In the genomic region with DNA sequence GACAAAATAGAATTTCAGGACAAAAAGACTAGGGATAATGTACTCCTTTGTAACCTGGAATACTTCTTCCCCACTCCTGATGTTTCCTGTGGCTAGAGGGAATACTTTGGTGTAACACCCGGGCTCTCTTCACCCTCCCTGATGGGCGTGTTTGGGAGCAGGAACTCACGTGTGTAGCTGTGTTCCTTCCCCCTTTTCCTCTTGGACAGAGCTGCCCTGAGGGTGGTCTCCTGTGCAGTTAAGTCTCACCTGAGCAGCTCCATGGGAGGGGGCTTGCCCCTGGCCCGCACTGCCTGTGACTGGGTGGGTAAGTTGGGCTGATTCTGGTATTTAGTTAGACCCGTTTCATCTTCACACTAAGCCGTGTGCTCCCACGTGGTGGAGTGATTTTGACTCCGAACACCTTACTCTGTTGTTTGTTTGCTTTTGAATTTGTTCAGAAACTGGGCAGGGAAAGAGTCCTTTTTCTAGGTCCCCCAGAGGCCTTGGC, we compare ENCODE assay signal across 1 cellular context.
A peak's percentile ranks its signal among the peaks of the same experiment; 100 is the strongest.
TF ChIP-seq lines count a peak whose summit lies in the region.

No MANE protein-coding gene starts in this region.

TF ChIP-seq in HepG2, 621 proteins besides CTCF, POLR2A, EP300 and RAD21 (continued from another document and continues in another):
- TF ChIP-seq, protein P1, sequence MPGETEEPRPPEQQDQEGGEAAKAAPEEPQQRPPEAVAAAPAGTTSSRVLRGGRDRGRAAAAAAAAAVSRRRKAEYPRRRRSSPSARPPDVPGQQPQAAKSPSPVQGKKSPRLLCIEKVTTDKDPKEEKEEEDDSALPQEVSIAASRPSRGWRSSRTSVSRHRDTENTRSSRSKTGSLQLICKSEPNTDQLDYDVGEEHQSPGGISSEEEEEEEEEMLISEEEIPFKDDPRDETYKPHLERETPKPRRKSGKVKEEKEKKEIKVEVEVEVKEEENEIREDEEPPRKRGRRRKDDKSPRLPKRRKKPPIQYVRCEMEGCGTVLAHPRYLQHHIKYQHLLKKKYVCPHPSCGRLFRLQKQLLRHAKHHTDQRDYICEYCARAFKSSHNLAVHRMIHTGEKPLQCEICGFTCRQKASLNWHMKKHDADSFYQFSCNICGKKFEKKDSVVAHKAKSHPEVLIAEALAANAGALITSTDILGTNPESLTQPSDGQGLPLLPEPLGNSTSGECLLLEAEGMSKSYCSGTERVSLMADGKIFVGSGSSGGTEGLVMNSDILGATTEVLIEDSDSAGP (CRISPR knock-in tag; IDR thresholded peaks at IDR 0.05; ENCODE audit: borderline replicate concordance): peak; percentile 66
- TF ChIP-seq NFKBIZ (CRISPR knock-in tag; IDR thresholded peaks at IDR 0.05) (peak; percentile 52; the same call in 1 of the 2 replicates), ZBTB1 (CRISPR knock-in tag; IDR thresholded peaks at IDR 0.05; ENCODE audit: borderline replicate concordance) (no peak), ZFP1 (CRISPR knock-in tag; IDR thresholded peaks at IDR 0.05) (no peak), DMAP1 (CRISPR knock-in tag; IDR thresholded peaks at IDR 0.05) (peak; percentile 94), ZNF383 (CRISPR knock-in tag; IDR thresholded peaks at IDR 0.05; ENCODE audit: borderline replicate concordance) (no peak), ZMYM4 (CRISPR knock-in tag; IDR thresholded peaks at IDR 0.05) (peak; percentile 86), HHEX (CRISPR knock-in tag; IDR thresholded peaks at IDR 0.05) (no peak), SMAD1 (CRISPR knock-in tag; IDR thresholded peaks at IDR 0.05; ENCODE audit: borderline replicate concordance, low read depth) (no peak), HNF4A (CRISPR knock-in tag; IDR thresholded peaks at IDR 0.05) (0 out of 2 replicates have a peak, but pooled peaks have one; percentile 37), CEBPG (CRISPR knock-in tag; IDR thresholded peaks at IDR 0.05) (peak; percentile 28; the same call in 1 of the 2 replicates), MXD4 (CRISPR knock-in tag; IDR thresholded peaks at IDR 0.05) (peak; percentile 97), GATAD2A (CRISPR knock-in tag; IDR thresholded peaks at IDR 0.05) (peak; percentile 91), CREB1 (IDR thresholded peaks at IDR 0.05) (no peak), CREB1 (CRISPR knock-in tag; IDR thresholded peaks at IDR 0.05) (peak; percentile 80), KLF15 (CRISPR knock-in tag; IDR thresholded peaks at IDR 0.05; ENCODE audit: borderline replicate concordance) (no peak), GATAD1 (CRISPR knock-in tag; IDR thresholded peaks at IDR 0.05) (peak; percentile 92), ZNF660 (CRISPR knock-in tag; IDR thresholded peaks at IDR 0.05; ENCODE audit: borderline replicate concordance, low read depth) (no peak), ZNF33B (CRISPR knock-in tag; IDR thresholded peaks at IDR 0.05) (0 out of 2 replicates have a peak, but pooled peaks have one; percentile 19), MBD4 (IDR thresholded peaks at IDR 0.05; ENCODE audit: borderline replicate concordance, low read length) (peak; percentile 48; the same call in 1 of the 2 replicates), CBX2 (IDR thresholded peaks at IDR 0.05; ENCODE audit: low read depth, low read length) (no peak), CBX2 (CRISPR knock-in tag; IDR thresholded peaks at IDR 0.05; ENCODE audit: low read depth) (no peak), ZNF124 (CRISPR knock-in tag; IDR thresholded peaks at IDR 0.05) (peak; percentile 69; the same call in 1 of the 2 replicates), RBM22 (optimal IDR thresholded peaks at IDR 0.05; ENCODE audit: low read length) (peak; percentile 41), SRSF4 (IDR thresholded peaks at IDR 0.05; ENCODE audit: low read depth, low read length, poor library complexity, severe bottlenecking) (no peak), ATRX (CRISPR knock-in tag; IDR thresholded peaks at IDR 0.05; ENCODE audit: borderline replicate concordance) (0 out of 2 replicates have a peak, but pooled peaks have one; percentile 68), PAF1 (CRISPR knock-in tag; IDR thresholded peaks at IDR 0.05) (no peak)
- TF ChIP-seq, protein P2, sequence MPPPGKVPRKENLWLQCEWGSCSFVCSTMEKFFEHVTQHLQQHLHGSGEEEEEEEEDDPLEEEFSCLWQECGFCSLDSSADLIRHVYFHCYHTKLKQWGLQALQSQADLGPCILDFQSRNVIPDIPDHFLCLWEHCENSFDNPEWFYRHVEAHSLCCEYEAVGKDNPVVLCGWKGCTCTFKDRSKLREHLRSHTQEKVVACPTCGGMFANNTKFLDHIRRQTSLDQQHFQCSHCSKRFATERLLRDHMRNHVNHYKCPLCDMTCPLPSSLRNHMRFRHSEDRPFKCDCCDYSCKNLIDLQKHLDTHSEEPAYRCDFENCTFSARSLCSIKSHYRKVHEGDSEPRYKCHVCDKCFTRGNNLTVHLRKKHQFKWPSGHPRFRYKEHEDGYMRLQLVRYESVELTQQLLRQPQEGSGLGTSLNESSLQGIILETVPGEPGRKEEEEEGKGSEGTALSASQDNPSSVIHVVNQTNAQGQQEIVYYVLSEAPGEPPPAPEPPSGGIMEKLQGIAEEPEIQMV (CRISPR knock-in tag; IDR thresholded peaks at IDR 0.05; ENCODE audit: low read depth): peak; percentile 47; the same call in 1 of the 2 replicates
- TF ChIP-seq, protein P3, sequence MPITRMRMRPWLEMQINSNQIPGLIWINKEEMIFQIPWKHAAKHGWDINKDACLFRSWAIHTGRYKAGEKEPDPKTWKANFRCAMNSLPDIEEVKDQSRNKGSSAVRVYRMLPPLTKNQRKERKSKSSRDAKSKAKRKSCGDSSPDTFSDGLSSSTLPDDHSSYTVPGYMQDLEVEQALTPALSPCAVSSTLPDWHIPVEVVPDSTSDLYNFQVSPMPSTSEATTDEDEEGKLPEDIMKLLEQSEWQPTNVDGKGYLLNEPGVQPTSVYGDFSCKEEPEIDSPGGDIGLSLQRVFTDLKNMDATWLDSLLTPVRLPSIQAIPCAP (CRISPR knock-in tag; IDR thresholded peaks at IDR 0.05; ENCODE audit: low read depth): no peak
- TF ChIP-seq, protein P4, sequence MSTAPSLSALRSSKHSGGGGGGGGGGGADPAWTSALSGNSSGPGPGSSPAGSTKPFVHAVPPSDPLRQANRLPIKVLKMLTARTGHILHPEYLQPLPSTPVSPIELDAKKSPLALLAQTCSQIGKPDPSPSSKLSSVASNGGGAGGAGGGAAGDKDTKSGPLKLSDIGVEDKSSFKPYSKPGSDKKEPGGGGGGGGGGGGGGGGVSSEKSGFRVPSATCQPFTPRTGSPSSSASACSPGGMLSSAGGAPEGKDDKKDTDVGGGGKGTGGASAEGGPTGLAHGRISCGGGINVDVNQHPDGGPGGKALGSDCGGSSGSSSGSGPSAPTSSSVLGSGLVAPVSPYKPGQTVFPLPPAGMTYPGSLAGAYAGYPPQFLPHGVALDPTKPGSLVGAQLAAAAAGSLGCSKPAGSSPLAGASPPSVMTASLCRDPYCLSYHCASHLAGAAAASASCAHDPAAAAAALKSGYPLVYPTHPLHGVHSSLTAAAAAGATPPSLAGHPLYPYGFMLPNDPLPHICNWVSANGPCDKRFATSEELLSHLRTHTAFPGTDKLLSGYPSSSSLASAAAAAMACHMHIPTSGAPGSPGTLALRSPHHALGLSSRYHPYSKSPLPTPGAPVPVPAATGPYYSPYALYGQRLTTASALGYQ (CRISPR knock-in tag; IDR thresholded peaks at IDR 0.05): peak; percentile 54; the same call in 1 of the 2 replicates
- TF ChIP-seq, protein P5, sequence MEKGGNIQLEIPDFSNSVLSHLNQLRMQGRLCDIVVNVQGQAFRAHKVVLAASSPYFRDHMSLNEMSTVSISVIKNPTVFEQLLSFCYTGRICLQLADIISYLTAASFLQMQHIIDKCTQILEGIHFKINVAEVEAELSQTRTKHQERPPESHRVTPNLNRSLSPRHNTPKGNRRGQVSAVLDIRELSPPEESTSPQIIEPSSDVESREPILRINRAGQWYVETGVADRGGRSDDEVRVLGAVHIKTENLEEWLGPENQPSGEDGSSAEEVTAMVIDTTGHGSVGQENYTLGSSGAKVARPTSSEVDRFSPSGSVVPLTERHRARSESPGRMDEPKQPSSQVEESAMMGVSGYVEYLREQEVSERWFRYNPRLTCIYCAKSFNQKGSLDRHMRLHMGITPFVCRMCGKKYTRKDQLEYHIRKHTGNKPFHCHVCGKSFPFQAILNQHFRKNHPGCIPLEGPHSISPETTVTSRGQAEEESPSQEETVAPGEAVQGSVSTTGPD (CRISPR knock-in tag; IDR thresholded peaks at IDR 0.05): no peak
- TF ChIP-seq, protein P6, sequence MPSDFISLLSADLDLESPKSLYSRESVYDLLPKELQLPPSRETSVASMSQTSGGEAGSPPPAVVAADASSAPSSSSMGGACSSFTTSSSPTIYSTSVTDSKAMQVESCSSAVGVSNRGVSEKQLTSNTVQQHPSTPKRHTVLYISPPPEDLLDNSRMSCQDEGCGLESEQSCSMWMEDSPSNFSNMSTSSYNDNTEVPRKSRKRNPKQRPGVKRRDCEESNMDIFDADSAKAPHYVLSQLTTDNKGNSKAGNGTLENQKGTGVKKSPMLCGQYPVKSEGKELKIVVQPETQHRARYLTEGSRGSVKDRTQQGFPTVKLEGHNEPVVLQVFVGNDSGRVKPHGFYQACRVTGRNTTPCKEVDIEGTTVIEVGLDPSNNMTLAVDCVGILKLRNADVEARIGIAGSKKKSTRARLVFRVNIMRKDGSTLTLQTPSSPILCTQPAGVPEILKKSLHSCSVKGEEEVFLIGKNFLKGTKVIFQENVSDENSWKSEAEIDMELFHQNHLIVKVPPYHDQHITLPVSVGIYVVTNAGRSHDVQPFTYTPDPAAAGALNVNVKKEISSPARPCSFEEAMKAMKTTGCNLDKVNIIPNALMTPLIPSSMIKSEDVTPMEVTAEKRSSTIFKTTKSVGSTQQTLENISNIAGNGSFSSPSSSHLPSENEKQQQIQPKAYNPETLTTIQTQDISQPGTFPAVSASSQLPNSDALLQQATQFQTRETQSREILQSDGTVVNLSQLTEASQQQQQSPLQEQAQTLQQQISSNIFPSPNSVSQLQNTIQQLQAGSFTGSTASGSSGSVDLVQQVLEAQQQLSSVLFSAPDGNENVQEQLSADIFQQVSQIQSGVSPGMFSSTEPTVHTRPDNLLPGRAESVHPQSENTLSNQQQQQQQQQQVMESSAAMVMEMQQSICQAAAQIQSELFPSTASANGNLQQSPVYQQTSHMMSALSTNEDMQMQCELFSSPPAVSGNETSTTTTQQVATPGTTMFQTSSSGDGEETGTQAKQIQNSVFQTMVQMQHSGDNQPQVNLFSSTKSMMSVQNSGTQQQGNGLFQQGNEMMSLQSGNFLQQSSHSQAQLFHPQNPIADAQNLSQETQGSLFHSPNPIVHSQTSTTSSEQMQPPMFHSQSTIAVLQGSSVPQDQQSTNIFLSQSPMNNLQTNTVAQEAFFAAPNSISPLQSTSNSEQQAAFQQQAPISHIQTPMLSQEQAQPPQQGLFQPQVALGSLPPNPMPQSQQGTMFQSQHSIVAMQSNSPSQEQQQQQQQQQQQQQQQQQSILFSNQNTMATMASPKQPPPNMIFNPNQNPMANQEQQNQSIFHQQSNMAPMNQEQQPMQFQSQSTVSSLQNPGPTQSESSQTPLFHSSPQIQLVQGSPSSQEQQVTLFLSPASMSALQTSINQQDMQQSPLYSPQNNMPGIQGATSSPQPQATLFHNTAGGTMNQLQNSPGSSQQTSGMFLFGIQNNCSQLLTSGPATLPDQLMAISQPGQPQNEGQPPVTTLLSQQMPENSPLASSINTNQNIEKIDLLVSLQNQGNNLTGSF (CRISPR knock-in tag; IDR thresholded peaks at IDR 0.05): peak; percentile 86; the same call in 1 of the 2 replicates
- TF ChIP-seq, protein P7, sequence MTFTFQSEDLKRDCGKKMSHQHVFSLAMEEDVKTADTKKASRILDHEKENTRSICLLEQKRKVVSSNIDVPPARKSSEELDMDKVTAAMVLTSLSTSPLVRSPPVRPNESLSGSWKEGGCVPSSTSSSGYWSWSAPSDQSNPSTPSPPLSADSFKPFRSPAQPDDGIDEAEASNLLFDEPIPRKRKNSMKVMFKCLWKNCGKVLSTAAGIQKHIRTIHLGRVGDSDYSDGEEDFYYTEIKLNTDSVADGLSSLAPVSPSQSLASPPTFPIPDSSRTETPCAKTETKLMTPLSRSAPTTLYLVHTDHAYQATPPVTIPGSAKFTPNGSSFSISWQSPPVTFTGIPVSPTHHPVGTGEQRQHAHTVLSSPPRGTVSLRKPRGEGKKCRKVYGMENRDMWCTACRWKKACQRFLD (CRISPR knock-in tag; IDR thresholded peaks at IDR 0.05; ENCODE audit: borderline replicate concordance): peak; percentile 66; the same call in 1 of the 2 replicates
- TF ChIP-seq, protein P8, sequence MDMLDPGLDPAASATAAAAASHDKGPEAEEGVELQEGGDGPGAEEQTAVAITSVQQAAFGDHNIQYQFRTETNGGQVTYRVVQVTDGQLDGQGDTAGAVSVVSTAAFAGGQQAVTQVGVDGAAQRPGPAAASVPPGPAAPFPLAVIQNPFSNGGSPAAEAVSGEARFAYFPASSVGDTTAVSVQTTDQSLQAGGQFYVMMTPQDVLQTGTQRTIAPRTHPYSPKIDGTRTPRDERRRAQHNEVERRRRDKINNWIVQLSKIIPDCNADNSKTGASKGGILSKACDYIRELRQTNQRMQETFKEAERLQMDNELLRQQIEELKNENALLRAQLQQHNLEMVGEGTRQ (IDR thresholded peaks at IDR 0.05; ENCODE audit: low read depth, low read length): no peak
- TF ChIP-seq, protein P8 (CRISPR knock-in tag; IDR thresholded peaks at IDR 0.05; ENCODE audit: borderline replicate concordance): peak; percentile 66; the same call in 1 of the 2 replicates
- TF ChIP-seq, protein P9, sequence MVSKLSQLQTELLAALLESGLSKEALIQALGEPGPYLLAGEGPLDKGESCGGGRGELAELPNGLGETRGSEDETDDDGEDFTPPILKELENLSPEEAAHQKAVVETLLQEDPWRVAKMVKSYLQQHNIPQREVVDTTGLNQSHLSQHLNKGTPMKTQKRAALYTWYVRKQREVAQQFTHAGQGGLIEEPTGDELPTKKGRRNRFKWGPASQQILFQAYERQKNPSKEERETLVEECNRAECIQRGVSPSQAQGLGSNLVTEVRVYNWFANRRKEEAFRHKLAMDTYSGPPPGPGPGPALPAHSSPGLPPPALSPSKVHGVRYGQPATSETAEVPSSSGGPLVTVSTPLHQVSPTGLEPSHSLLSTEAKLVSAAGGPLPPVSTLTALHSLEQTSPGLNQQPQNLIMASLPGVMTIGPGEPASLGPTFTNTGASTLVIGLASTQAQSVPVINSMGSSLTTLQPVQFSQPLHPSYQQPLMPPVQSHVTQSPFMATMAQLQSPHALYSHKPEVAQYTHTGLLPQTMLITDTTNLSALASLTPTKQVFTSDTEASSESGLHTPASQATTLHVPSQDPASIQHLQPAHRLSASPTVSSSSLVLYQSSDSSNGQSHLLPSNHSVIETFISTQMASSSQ (IDR thresholded peaks at IDR 0.05; ENCODE audit: low read depth): no peak
- TF ChIP-seq, protein P9 (CRISPR knock-in tag; IDR thresholded peaks at IDR 0.05; ENCODE audit: borderline replicate concordance): no peak
